In genomic region chr3:196111939-196112386, GRCh38 we compare ENCODE assay signal across 13 cellular contexts. TPM values are rescaled to one million over a fixed set of nuclear protein-coding genes. Genes with fewer than 3 reads are reported as not detected.
A peak's percentile ranks its signal among the peaks of the same experiment; 100 is the strongest.
DNase-seq lines count a peak whose midpoint lies in the region; ATAC-seq and TF ChIP-seq lines count a peak whose summit lies in the region.
"Had no signal": no experiment of that assay in that cellular context is flagged by ENCODE, and none has a peak within 500 bp of the region (broad histone marks: within the 10 kb centered on the region; RNA-seq: fewer than 3 reads in every experiment).

No MANE protein-coding gene starts in this region.

- peak in 2 of 4 experiments; percentile 63 to 92 for ATAC-seq in T-cell (replicated peaks in 1 of 4)
- peak; percentile 63 for ATAC-seq in upper lobe of right lung
- no peak for ATAC-seq in HG02981 (IDR thresholded peaks at IDR 0.05; ENCODE audit: unreplicated experiment)
- ATAC-seq in GM19395 (IDR thresholded peaks at IDR 0.05; ENCODE audit: unreplicated experiment): no peak

- peak overlapping the region; percentile 63 for H3K4me3 Mint-ChIP-seq in activated naive CD4-positive, alpha-beta T cell treated with anti-CD3 and anti-CD28 coated beads for 36 hours
- H3K4me3 Mint-ChIP-seq in activated naive CD4-positive, alpha-beta T cell treated with anti-CD3 and anti-CD28 coated beads, Interleukin-2, amount 10 ng/mL, durations not matched to agents 7 days and 5 days: no peak overlapping the region
- peak overlapping the region in 2 of 3 donors; percentile 36 to 39 for H3K4me3 Mint-ChIP-seq in T-cell

- H3K27ac ChIP-seq in upper lobe of right lung: no peak overlapping the region
- no peak overlapping the region for H3K27ac ChIP-seq in left ventricle myocardium inferior (replicated peaks)
- H3K27ac ChIP-seq: colonic mucosa, SJSA1, thoracic aorta had no signal

- CTCF ChIA-PET in activated naive CD4-positive, alpha-beta T cell treated with anti-CD3 and anti-CD28 coated beads for 36 hours (lab: Charles Lee): interaction anchor here (0.6 to 1.8 kb wide), 7 partner anchors 10 to 380 kb away, joined by 3 to 9 read pairs (median 4); no protein-coding TSS in a partner anchor
- CTCF ChIA-PET in activated naive CD4-positive, alpha-beta T cell treated with anti-CD3 and anti-CD28 coated beads, Interleukin-2, amount 10 ng/mL, durations not matched to agents 7 days and 5 days (lab: Charles Lee): interaction anchor here (0.6 to 1.1 kb wide), 6 partner anchors 14 to 84 kb away, joined by 3 to 7 read pairs (median 4); no protein-coding TSS in a partner anchor
- CTCF ChIA-PET in T-cell (lab: Charles Lee): interaction anchor here (0.5 to 0.8 kb wide), 3 partner anchors 14 to 93 kb away, joined by 3 to 13 read pairs (median 3); no protein-coding TSS in a partner anchor

- TF ChIP-seq CTCF in upper lobe of right lung (IDR thresholded peaks at IDR 0.05): no peak
- no peak for TF ChIP-seq CTCF in left ventricle myocardium inferior (IDR thresholded peaks at IDR 0.05; ENCODE audit: borderline replicate concordance)

- H3K9me3 Mint-ChIP-seq in activated naive CD4-positive, alpha-beta T cell treated with anti-CD3 and anti-CD28 coated beads for 36 hours: no peaks in the 10 kb centered on the region
- H3K9me3 Mint-ChIP-seq in activated naive CD4-positive, alpha-beta T cell treated with anti-CD3 and anti-CD28 coated beads, Interleukin-2, amount 10 ng/mL, durations not matched to agents 7 days and 5 days: no peaks in the 10 kb centered on the region
- no peaks in the 10 kb centered on the region for H3K9me3 Mint-ChIP-seq in T-cell

- DNase-seq in activated naive CD4-positive, alpha-beta T cell treated with anti-CD3 and anti-CD28 coated beads for 36 hours: peak; percentile 60
- DNase-seq in activated naive CD4-positive, alpha-beta T cell treated with anti-CD3 and anti-CD28 coated beads, Interleukin-2, amount 10 ng/mL, durations not matched to agents 7 days and 5 days: no peak
- DNase-seq in T-cell (peak in 11 of 34 experiments; percentile 6 to 37 (median 13)), upper lobe of right lung (no peak), left ventricle myocardium inferior (no peak)
- DNase-seq in central memory CD4-positive, alpha-beta T cell: peak; percentile 56
- DNase-seq: colonic mucosa, foreskin fibroblast, NCI-H524 had no signal

- no peaks in the 10 kb centered on the region for H3K4me1 ChIP-seq in upper lobe of right lung
- H3K4me1 ChIP-seq in left ventricle myocardium inferior: no peaks in the 10 kb centered on the region
- H3K4me1 ChIP-seq: colonic mucosa, SJSA1 had no signal

- H3K9me3 ChIP-seq in upper lobe of right lung: no peaks in the 10 kb centered on the region
- H3K9me3 ChIP-seq in left ventricle myocardium inferior (replicated peaks): no peaks in the 10 kb centered on the region
- H3K9me3 ChIP-seq: colonic mucosa, SJSA1, thoracic aorta had no signal

- intact Hi-C loops in activated naive CD4-positive, alpha-beta T cell treated with anti-CD3 and anti-CD28 coated beads for 36 hours (cut with micrococcal nuclease): loop anchor here (1.0 kb wide), 2 partner anchors 30 to 67 kb away; partner anchors contain the start of gene TFRC
- intact Hi-C loops in upper lobe of right lung (cut with DNase I) (no loop called here), left ventricle myocardium inferior (cut with micrococcal nuclease) (no loop called here)

- H3K27me3 Mint-ChIP-seq in activated naive CD4-positive, alpha-beta T cell treated with anti-CD3 and anti-CD28 coated beads for 36 hours (ENCODE audit: low read depth): no peaks in the 10 kb centered on the region
- H3K27me3 Mint-ChIP-seq in activated naive CD4-positive, alpha-beta T cell treated with anti-CD3 and anti-CD28 coated beads, Interleukin-2, amount 10 ng/mL, durations not matched to agents 7 days and 5 days: peaks cover 9% of the 10 kb centered on the region
- H3K27me3 Mint-ChIP-seq in T-cell: no peaks in the 10 kb centered on the region

- H3K4me3 ChIP-seq in upper lobe of right lung (no peak overlapping the region), left ventricle myocardium inferior (no peak overlapping the region)
- H3K4me3 ChIP-seq: colonic mucosa, SJSA1, thoracic aorta had no signal

- POLR2A ChIA-PET in T-cell (lab: Charles Lee): interaction anchor here in 1 of 2 donors (0.7 kb wide), 1 partner anchor 68 kb away, joined by 5 read pairs; no protein-coding TSS in a partner anchor

- peak overlapping the region; percentile 90 for H3K27ac Mint-ChIP-seq in activated naive CD4-positive, alpha-beta T cell treated with anti-CD3 and anti-CD28 coated beads for 36 hours
- H3K27ac Mint-ChIP-seq in activated naive CD4-positive, alpha-beta T cell treated with anti-CD3 and anti-CD28 coated beads, Interleukin-2, amount 10 ng/mL, durations not matched to agents 7 days and 5 days: no peak overlapping the region
- H3K27ac Mint-ChIP-seq in T-cell: peak overlapping the region in 1 of 2 donors; percentile 76

- H3K36me3 ChIP-seq in upper lobe of right lung: no peaks in the 10 kb centered on the region
- H3K36me3 ChIP-seq in left ventricle myocardium inferior: no peaks in the 10 kb centered on the region
- H3K36me3 ChIP-seq: colonic mucosa, SJSA1, thoracic aorta had no signal

- H3K27me3 ChIP-seq in upper lobe of right lung: no peaks in the 10 kb centered on the region
- H3K27me3 ChIP-seq in left ventricle myocardium inferior (ENCODE audit: low read depth): no peaks in the 10 kb centered on the region
- H3K27me3 ChIP-seq: colonic mucosa, SJSA1 had no signal

- peaks cover 22% of the 10 kb centered on the region for H3K4me1 Mint-ChIP-seq in activated naive CD4-positive, alpha-beta T cell treated with anti-CD3 and anti-CD28 coated beads for 36 hours (ENCODE audit: low read depth)
- H3K4me1 Mint-ChIP-seq in activated naive CD4-positive, alpha-beta T cell treated with anti-CD3 and anti-CD28 coated beads, Interleukin-2, amount 10 ng/mL, durations not matched to agents 7 days and 5 days: peaks cover 17% of the 10 kb centered on the region
- H3K4me1 Mint-ChIP-seq in T-cell: peaks cover 14 to 17% (median 15%) of the 10 kb centered on the region in 3 donors

- H3K36me3 Mint-ChIP-seq in activated naive CD4-positive, alpha-beta T cell treated with anti-CD3 and anti-CD28 coated beads for 36 hours (ENCODE audit: low read depth): no peaks in the 10 kb centered on the region
- no peaks in the 10 kb centered on the region for H3K36me3 Mint-ChIP-seq in activated naive CD4-positive, alpha-beta T cell treated with anti-CD3 and anti-CD28 coated beads, Interleukin-2, amount 10 ng/mL, durations not matched to agents 7 days and 5 days
- H3K36me3 Mint-ChIP-seq in T-cell: no peaks in the 10 kb centered on the region

RNA-seq across cellular contexts. Expression of gene TFRC, which starts 30.1 kb away (rescaled TPM):
- 100 to 1,000 TPM; 436 to 442 TPM for total RNA-seq in activated naive CD4-positive, alpha-beta T cell treated with anti-CD3 and anti-CD28 coated beads for 36 hours
- total RNA-seq in T-cell (100 to 1,000 TPM in 2 of 5 donors, 10 to 100 TPM in 3; 71.3 to 162 (median 73.0) TPM), upper lobe of right lung (248 TPM), left ventricle myocardium inferior (76.4 TPM)

Comparison
In these comparisons a context has a peak if more than half of its experiments do, and no peak if none do; other contexts are left out.
1. DNase-seq: peak in activated naive CD4-positive, alpha-beta T cell treated with anti-CD3 and anti-CD28 coated beads for 36 hours (single experiment) and central memory CD4-positive, alpha-beta T cell (single experiment); none in activated naive CD4-positive, alpha-beta T cell treated with anti-CD3 and anti-CD28 coated beads, Interleukin-2, amount 10 ng/mL, durations not matched to agents 7 days and 5 days (single experiment), upper lobe of right lung (single experiment) and left ventricle myocardium inferior (single experiment).